Comparison of ENCODE assay signal across 8 cellular contexts in genomic region chr16:720990-721764, GRCh38. TPM values are rescaled to one million over a fixed set of nuclear protein-coding genes. Genes with fewer than 3 reads are reported as not detected.
A peak's percentile ranks its signal among the peaks of the same experiment; 100 is the strongest.
DNase-seq lines count a peak whose midpoint lies in the region; ATAC-seq and TF ChIP-seq lines count a peak whose summit lies in the region.

A gene with protein sequence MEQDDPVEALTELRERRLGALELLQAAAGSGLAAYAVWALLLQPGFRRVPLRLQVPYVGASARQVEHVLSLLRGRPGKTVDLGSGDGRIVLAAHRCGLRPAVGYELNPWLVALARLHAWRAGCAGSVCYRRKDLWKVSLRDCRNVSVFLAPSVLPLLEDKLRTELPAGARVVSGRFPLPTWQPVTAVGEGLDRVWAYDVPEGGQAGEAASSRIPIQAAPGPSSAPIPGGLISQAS (plus strand): TSS chr16:721146. CDS start chr16:721275, 129 bp downstream.

- ATAC-seq in GM21528 (IDR thresholded peaks at IDR 0.05; ENCODE audit: low FRiP score, unreplicated experiment), result peak; percentile 53
- peak; percentile 83 to 90 for ATAC-seq in natural killer cell treated with Interleukin-12 subunit alpha and Interleukin-12 subunit beta and Interleukin-15 and Interleukin-18, amount 100 ng/mL, for 72 hours

- TF ChIP-seq CTCF in RWPE1 (conservative IDR thresholded peaks at IDR 0.05; ENCODE audit: low read depth) (0 out of 2 replicates have a peak, but pooled peaks have one; percentile 1), fibroblast of the aortic adventitia (IDR thresholded peaks at IDR 0.05; ENCODE audit: insufficient read depth, low read length) (no peak)

- no peaks in the 10 kb centered on the region for H3K9me3 Mint-ChIP-seq in natural killer cell treated with Interleukin-12 subunit alpha and Interleukin-12 subunit beta and Interleukin-15 and Interleukin-18, amount 100 ng/mL, for 72 hours

- peak; percentile 68 for DNase-seq in DMS79 (lab: John Stamatoyannopoulos, UW)
- DNase-seq in HuH-7.5 (ENCODE audit: low spot score), result peak; percentile 97
- DNase-seq in RWPE1 (ENCODE audit: low spot score), result peak; percentile 77
- peak; percentile 58 for DNase-seq in activated effector memory CD4-positive, alpha-beta T cell treated with Interleukin-2 at 50 U/mL for 16 hours
- peak; percentile 65 for DNase-seq in fibroblast of the aortic adventitia (ENCODE audit: low read depth)
- peak; percentile 88 for DNase-seq in natural killer cell treated with Interleukin-12 subunit alpha and Interleukin-12 subunit beta and Interleukin-15 and Interleukin-18, amount 100 ng/mL, for 72 hours (ENCODE audit: low spot score)
- peak in 46 of 49 donors; percentile 47 to 94 (median 74) for DNase-seq in substantia nigra (lab: John Stamatoyannopoulos, UW)

- peak within 1 kb of the TSS; percentile 79 for H3K4me3 Mint-ChIP-seq in natural killer cell treated with Interleukin-12 subunit alpha and Interleukin-12 subunit beta and Interleukin-15 and Interleukin-18, amount 100 ng/mL, for 72 hours

- POLR2A ChIA-PET in RWPE1 (lab: Yijun Ruan, JAX; ENCODE audit: low non-redundant PET), result interaction anchor here (1.3 to 2.3 kb wide), 2 partner anchors 8 to 26 kb away, joined by 3 to 8 read pairs; no protein-coding TSS in a partner anchor

- no peaks in the 10 kb centered on the region for H3K36me3 Mint-ChIP-seq in natural killer cell treated with Interleukin-12 subunit alpha and Interleukin-12 subunit beta and Interleukin-15 and Interleukin-18, amount 100 ng/mL, for 72 hours

- H3K27me3 Mint-ChIP-seq in natural killer cell treated with Interleukin-12 subunit alpha and Interleukin-12 subunit beta and Interleukin-15 and Interleukin-18, amount 100 ng/mL, for 72 hours, result no peaks in the 10 kb centered on the region

- H3K4me1 Mint-ChIP-seq in natural killer cell treated with Interleukin-12 subunit alpha and Interleukin-12 subunit beta and Interleukin-15 and Interleukin-18, amount 100 ng/mL, for 72 hours (ENCODE audit: low read depth in 2 of 2), result peaks cover 0 to 15% of the 10 kb centered on the region in 2 donors

- peak within 1 kb of the TSS; percentile 95 for H3K27ac ChIP-seq in RWPE1
- peak within 1 kb of the TSS; percentile 92 for H3K27ac ChIP-seq in substantia nigra (ENCODE audit: low read depth, low read length, poor library complexity, severe bottlenecking)

- CTCF ChIA-PET in RWPE1 (lab: Yijun Ruan, JAX), result interaction anchor here (0.5 to 1.3 kb wide), 7 partner anchors 9 to 63 kb away, joined by 3 to 4 read pairs (median 3); partner anchors contain the start of genes CIAO3 and WDR24

- H3K4me3 ChIP-seq in fibroblast of the aortic adventitia (ENCODE audit: low read depth, low read length), result peak within 1 kb of the TSS; percentile 76

- H3K27ac Mint-ChIP-seq in natural killer cell treated with Interleukin-12 subunit alpha and Interleukin-12 subunit beta and Interleukin-15 and Interleukin-18, amount 100 ng/mL, for 72 hours, result peak within 1 kb of the TSS; percentile 41 to 57

RNA-seq across cellular contexts. Expression of the gene that starts here (rescaled TPM):
- 21.8 and 70.1 TPM in 2 replicates for total RNA-seq in fibroblast of the aortic adventitia (ENCODE audit: low replicate concordance)
- 10 to 100 TPM; 29.1 to 37.9 TPM for total RNA-seq in natural killer cell treated with Interleukin-12 subunit alpha and Interleukin-12 subunit beta and Interleukin-15 and Interleukin-18, amount 100 ng/mL, for 72 hours

Comparison
In these comparisons a context has a peak if more than half of its experiments do, and no peak if none do; other contexts are left out.
1. Peak in every context shown above with its lines: DNase-seq, ATAC-seq, H3K4me3 ChIP-seq and H3K27ac ChIP-seq.